17 cellular contexts compared by ENCODE assay signal in genomic region chr5:115577329-115577728, GRCh38.
"Had no signal": no experiment of that assay in that cellular context is flagged by ENCODE, and none has a peak within 500 bp of the region (broad histone marks: within the 10 kb centered on the region; RNA-seq: fewer than 3 reads in every experiment).

No MANE protein-coding gene starts in this region.

- FAIRE-seq: astrocyte, endometrium, small intestine had no signal

- H3K4me1 ChIP-seq: right atrium auricular region, stomach, testis had no signal

- H3K36me3 ChIP-seq: cardiac muscle cell, right atrium auricular region had no signal

- DNase-seq: activated naive CD4-positive, alpha-beta T cell treated with Interleukin-2 at 50 U/mL for 16 hours; activated T-cell treated with anti-CD3 and anti-CD28 coated beads for 4 hours; head of caudate nucleus; nephron progenitor cell; occipital lobe; small intestine; stimulated activated CD4-positive, alpha-beta T cell treated with anti-CD3 and anti-CD28 coated beads, Interleukin-4, amount 100 ng/mL, for 24 hours; stimulated activated CD8-positive, alpha-beta memory T cell treated with anti-CD3 and anti-CD28 coated beads, Interleukin-4, amount 100 ng/mL, for 48 hours; stomach; testis had no signal

- H3K9me3 ChIP-seq: right atrium auricular region, stomach, testis had no signal

- ATAC-seq: activated T-helper 17 cell treated with anti-CD3 and anti-CD28 coated beads, Interleukin-2, amount 50 U/mL, for 72 hours; esophagus mucosa; foreskin keratinocyte had no signal

- H3K27me3 ChIP-seq: cardiac muscle cell, foreskin keratinocyte, right atrium auricular region, stomach, testis had no signal

- H3K4me3 ChIP-seq: cardiac muscle cell, right atrium auricular region, stomach, testis had no signal

- H3K27ac ChIP-seq: cardiac muscle cell, foreskin keratinocyte, right atrium auricular region, stomach, testis had no signal
